In genomic region chr13:96179309-96179708, GRCh38 we compare ENCODE assay signal across 3 cellular contexts.
"Had no signal": no experiment of that assay in that cellular context is flagged by ENCODE, and none has a peak within 500 bp of the region (broad histone marks: within the 10 kb centered on the region; RNA-seq: fewer than 3 reads in every experiment).

No MANE protein-coding gene starts in this region.

- DNase-seq: GDM1, GF-D8 had no signal

- H3K4me3 ChIP-seq: GM12878 had no signal
